10 cellular contexts compared by ENCODE assay signal in the genomic region with DNA sequence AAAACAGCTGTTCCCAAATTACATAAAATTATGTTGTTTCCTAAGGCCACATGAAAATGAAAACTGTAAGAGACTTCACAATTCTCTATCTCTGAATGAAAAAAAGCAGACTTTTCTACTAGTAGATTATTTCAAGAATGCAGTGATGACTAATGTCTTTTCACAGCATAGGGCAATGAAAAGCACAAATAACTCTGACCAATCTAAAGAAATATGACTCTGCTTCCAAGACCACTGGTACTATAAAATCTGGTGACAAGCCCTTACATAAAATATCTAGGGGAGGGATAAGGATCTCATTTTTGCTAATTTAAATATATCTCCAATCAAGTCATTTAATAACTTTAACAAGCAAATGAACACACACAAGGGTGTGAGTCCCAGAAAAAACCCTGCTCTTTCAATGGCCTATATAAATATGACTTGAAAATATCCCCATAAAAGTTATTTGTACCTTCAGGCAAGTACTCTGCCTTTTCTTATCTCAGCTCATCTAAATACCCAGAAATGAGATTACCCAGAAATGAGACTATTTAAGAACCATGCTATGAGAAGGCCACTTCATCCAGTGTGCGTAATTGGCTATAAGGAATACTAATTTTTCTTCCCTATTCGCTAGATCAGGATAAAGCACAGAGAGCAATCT.
DNase-seq lines count a peak whose midpoint lies in the region; ATAC-seq and TF ChIP-seq lines count a peak whose summit lies in the region.
"Had no signal": no experiment of that assay in that cellular context is flagged by ENCODE, and none has a peak within 500 bp of the region (broad histone marks: within the 10 kb centered on the region; RNA-seq: fewer than 3 reads in every experiment).

No MANE protein-coding gene starts in this region.

- H3K4me1 Mint-ChIP-seq in natural killer cell treated with Interleukin-12 subunit alpha and Interleukin-12 subunit beta and Interleukin-15 and Interleukin-18, amount 100 ng/mL, for 72 hours (ENCODE audit: low read depth in 2 of 2): peaks cover 9 to 19% of the 10 kb centered on the region in 2 donors
- H3K4me1 Mint-ChIP-seq in natural killer cell: peaks cover 9 to 12% of the 10 kb centered on the region in 2 donors
- H3K4me1 Mint-ChIP-seq in activated T-helper 17 cell treated with anti-CD3 and anti-CD28 coated beads, Interleukin-2, amount 50 U/mL, for 72 hours: peaks cover 15% of the 10 kb centered on the region

- no peaks in the 10 kb centered on the region for H3K9me3 Mint-ChIP-seq in natural killer cell treated with Interleukin-12 subunit alpha and Interleukin-12 subunit beta and Interleukin-15 and Interleukin-18, amount 100 ng/mL, for 72 hours
- H3K9me3 Mint-ChIP-seq in natural killer cell: no peaks in the 10 kb centered on the region
- no peaks in the 10 kb centered on the region for H3K9me3 Mint-ChIP-seq in activated T-helper 17 cell treated with anti-CD3 and anti-CD28 coated beads, Interleukin-2, amount 50 U/mL, for 72 hours
- H3K9me3 Mint-ChIP-seq: activated naive CD4-positive, alpha-beta T cell treated with anti-CD3 and anti-CD28 coated beads, Interleukin-2, amount 50 U/mL, for 24 hours had no signal

- H3K36me3 Mint-ChIP-seq in natural killer cell treated with Interleukin-12 subunit alpha and Interleukin-12 subunit beta and Interleukin-15 and Interleukin-18, amount 100 ng/mL, for 72 hours: no peaks in the 10 kb centered on the region
- no peaks in the 10 kb centered on the region for H3K36me3 Mint-ChIP-seq in natural killer cell
- peaks cover 29% of the 10 kb centered on the region for H3K36me3 Mint-ChIP-seq in activated T-helper 17 cell treated with anti-CD3 and anti-CD28 coated beads, Interleukin-2, amount 50 U/mL, for 72 hours (ENCODE audit: low read depth)

- H3K27me3 Mint-ChIP-seq in natural killer cell treated with Interleukin-12 subunit alpha and Interleukin-12 subunit beta and Interleukin-15 and Interleukin-18, amount 100 ng/mL, for 72 hours: no peaks in the 10 kb centered on the region
- no peaks in the 10 kb centered on the region for H3K27me3 Mint-ChIP-seq in natural killer cell (ENCODE audit: low read depth in 2 of 2)
- H3K27me3 Mint-ChIP-seq in activated T-helper 17 cell treated with anti-CD3 and anti-CD28 coated beads, Interleukin-2, amount 50 U/mL, for 72 hours: no peaks in the 10 kb centered on the region
- H3K27me3 Mint-ChIP-seq: activated naive CD4-positive, alpha-beta T cell treated with anti-CD3 and anti-CD28 coated beads, Interleukin-2, amount 50 U/mL, for 24 hours had no signal

- no peak for DNase-seq in natural killer cell treated with Interleukin-12 subunit alpha and Interleukin-12 subunit beta and Interleukin-15 and Interleukin-18, amount 100 ng/mL, for 72 hours (ENCODE audit: low spot score)
- DNase-seq in natural killer cell (no peak), foreskin melanocyte (peak; percentile 56), medulla oblongata (ENCODE audit: extremely low spot score) (no peak), mesenteric fat pad (ENCODE audit: low spot score) (no peak)
- no peak for DNase-seq in stimulated activated CD4-positive, alpha-beta T cell treated with anti-CD3 and anti-CD28 coated beads, Interleukin-4, amount 100 ng/mL, for 1 hour
- DNase-seq: NCI-H524 had no signal

- TF ChIP-seq CTCF in natural killer cell (IDR thresholded peaks at IDR 0.05): no peak

- peak overlapping the region; percentile 2 to 17 for H3K27ac Mint-ChIP-seq in natural killer cell treated with Interleukin-12 subunit alpha and Interleukin-12 subunit beta and Interleukin-15 and Interleukin-18, amount 100 ng/mL, for 72 hours
- H3K27ac Mint-ChIP-seq in natural killer cell: no peak overlapping the region
- peak overlapping the region; percentile 23 for H3K27ac Mint-ChIP-seq in activated T-helper 17 cell treated with anti-CD3 and anti-CD28 coated beads, Interleukin-2, amount 50 U/mL, for 72 hours
- H3K27ac Mint-ChIP-seq: activated naive CD4-positive, alpha-beta T cell treated with anti-CD3 and anti-CD28 coated beads, Interleukin-2, amount 50 U/mL, for 24 hours had no signal

- ATAC-seq in natural killer cell treated with Interleukin-12 subunit alpha and Interleukin-12 subunit beta and Interleukin-15 and Interleukin-18, amount 100 ng/mL, for 72 hours: peak in 1 of 2 donors; percentile 36
- ATAC-seq in natural killer cell (no peak), HG03175 (IDR thresholded peaks at IDR 0.05; ENCODE audit: unreplicated experiment) (no peak)
- peak; percentile 80 for ATAC-seq in activated T-helper 17 cell treated with anti-CD3 and anti-CD28 coated beads, Interleukin-2, amount 50 U/mL, for 72 hours (replicated peaks)

- intact Hi-C loops in natural killer cell (cut with micrococcal nuclease): no loop called here

- peak overlapping the region; percentile 11 for H3K4me3 Mint-ChIP-seq in natural killer cell treated with Interleukin-12 subunit alpha and Interleukin-12 subunit beta and Interleukin-15 and Interleukin-18, amount 100 ng/mL, for 72 hours
- H3K4me3 Mint-ChIP-seq in natural killer cell: no peak overlapping the region
- H3K4me3 Mint-ChIP-seq in activated T-helper 17 cell treated with anti-CD3 and anti-CD28 coated beads, Interleukin-2, amount 50 U/mL, for 72 hours: no peak overlapping the region
- H3K4me3 Mint-ChIP-seq: activated naive CD4-positive, alpha-beta T cell treated with anti-CD3 and anti-CD28 coated beads, Interleukin-2, amount 50 U/mL, for 24 hours had no signal

Comparison
In these comparisons a context has a peak if more than half of its experiments do, and no peak if none do; other contexts are left out.
1. H3K27ac Mint-ChIP-seq: peak in natural killer cell treated with Interleukin-12 subunit alpha and Interleukin-12 subunit beta and Interleukin-15 and Interleukin-18, amount 100 ng/mL, for 72 hours (2 of 2) and activated T-helper 17 cell treated with anti-CD3 and anti-CD28 coated beads, Interleukin-2, amount 50 U/mL, for 72 hours (single experiment); none in natural killer cell (0 of 2).